In the genomic region with DNA sequence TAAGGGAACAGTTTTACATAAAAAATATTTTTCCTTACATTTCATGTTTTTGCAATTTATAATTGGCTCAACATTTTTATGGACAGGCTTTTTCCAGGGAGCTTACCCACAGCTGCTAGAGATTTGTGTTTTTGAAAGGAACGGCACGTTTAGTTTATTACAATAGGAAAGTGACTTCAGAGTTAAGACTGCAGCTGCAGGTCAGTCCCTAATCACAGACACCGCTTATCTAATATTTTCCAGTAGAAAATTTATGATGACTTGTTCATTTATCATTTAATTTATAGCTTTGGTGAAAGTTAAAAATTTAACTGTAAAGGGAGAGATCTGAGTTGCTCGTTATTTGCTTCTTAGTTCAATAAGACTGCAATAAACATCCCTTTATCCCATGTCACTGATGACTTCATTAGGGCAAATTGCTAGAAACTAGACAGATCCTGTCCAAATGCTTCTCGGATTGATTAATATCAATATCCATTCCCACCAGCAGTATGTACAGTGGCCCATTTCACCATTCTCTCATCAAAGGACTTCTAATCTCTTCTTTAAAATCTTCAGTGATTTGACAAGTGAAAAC, we compare ENCODE assay signal across 2 cellular contexts.
TF ChIP-seq lines count a peak whose summit lies in the region.

No MANE protein-coding gene starts in this region.

TF ChIP-seq in SK-N-SH, 30 proteins besides CTCF, POLR2A, EP300 and RAD21 (continued from another document):
- TF ChIP-seq, protein P1, sequence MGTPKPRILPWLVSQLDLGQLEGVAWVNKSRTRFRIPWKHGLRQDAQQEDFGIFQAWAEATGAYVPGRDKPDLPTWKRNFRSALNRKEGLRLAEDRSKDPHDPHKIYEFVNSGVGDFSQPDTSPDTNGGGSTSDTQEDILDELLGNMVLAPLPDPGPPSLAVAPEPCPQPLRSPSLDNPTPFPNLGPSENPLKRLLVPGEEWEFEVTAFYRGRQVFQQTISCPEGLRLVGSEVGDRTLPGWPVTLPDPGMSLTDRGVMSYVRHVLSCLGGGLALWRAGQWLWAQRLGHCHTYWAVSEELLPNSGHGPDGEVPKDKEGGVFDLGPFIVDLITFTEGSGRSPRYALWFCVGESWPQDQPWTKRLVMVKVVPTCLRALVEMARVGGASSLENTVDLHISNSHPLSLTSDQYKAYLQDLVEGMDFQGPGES (IDR thresholded peaks at IDR 0.05; ENCODE audit: low read depth, low read length), result no peak
- TF ChIP-seq RXRA (IDR thresholded peaks at IDR 0.05; ENCODE audit: borderline replicate concordance, low read depth), result no peak
- TF ChIP-seq NFIC (IDR thresholded peaks at IDR 0.05; ENCODE audit: borderline replicate concordance), result no peak
- no peak for TF ChIP-seq TAF1 (IDR thresholded peaks at IDR 0.05; ENCODE audit: borderline replicate concordance, low read depth, low read length)
- TF ChIP-seq JUND (IDR thresholded peaks at IDR 0.05), result no peak
- no peak for TF ChIP-seq FOSL2 (IDR thresholded peaks at IDR 0.05; ENCODE audit: borderline replicate concordance, low read depth)
- no peak for TF ChIP-seq ELF1 (IDR thresholded peaks at IDR 0.05)
- TF ChIP-seq SIN3A (IDR thresholded peaks at IDR 0.05; ENCODE audit: borderline replicate concordance, low read depth, low read length), result no peak
- TF ChIP-seq, protein P2, sequence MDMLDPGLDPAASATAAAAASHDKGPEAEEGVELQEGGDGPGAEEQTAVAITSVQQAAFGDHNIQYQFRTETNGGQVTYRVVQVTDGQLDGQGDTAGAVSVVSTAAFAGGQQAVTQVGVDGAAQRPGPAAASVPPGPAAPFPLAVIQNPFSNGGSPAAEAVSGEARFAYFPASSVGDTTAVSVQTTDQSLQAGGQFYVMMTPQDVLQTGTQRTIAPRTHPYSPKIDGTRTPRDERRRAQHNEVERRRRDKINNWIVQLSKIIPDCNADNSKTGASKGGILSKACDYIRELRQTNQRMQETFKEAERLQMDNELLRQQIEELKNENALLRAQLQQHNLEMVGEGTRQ (IDR thresholded peaks at IDR 0.05; ENCODE audit: borderline replicate concordance, low read depth, low read length), result no peak
- no peak for TF ChIP-seq TEAD4 (IDR thresholded peaks at IDR 0.05; ENCODE audit: borderline replicate concordance, insufficient read depth)
- TF ChIP-seq POLR2AphosphoS5 (IDR thresholded peaks at IDR 0.05; ENCODE audit: low read depth, low read length), result no peak

TF ChIP-seq in SK-N-SH treated with all-trans-retinoic acid at 6 μM for 48 hours, 23 proteins besides CTCF, POLR2A, EP300 and RAD21 (continued from another document):
- TF ChIP-seq GLIS3 (CRISPR knock-in tag; IDR thresholded peaks at IDR 0.05), result no peak
- TF ChIP-seq, protein P3, sequence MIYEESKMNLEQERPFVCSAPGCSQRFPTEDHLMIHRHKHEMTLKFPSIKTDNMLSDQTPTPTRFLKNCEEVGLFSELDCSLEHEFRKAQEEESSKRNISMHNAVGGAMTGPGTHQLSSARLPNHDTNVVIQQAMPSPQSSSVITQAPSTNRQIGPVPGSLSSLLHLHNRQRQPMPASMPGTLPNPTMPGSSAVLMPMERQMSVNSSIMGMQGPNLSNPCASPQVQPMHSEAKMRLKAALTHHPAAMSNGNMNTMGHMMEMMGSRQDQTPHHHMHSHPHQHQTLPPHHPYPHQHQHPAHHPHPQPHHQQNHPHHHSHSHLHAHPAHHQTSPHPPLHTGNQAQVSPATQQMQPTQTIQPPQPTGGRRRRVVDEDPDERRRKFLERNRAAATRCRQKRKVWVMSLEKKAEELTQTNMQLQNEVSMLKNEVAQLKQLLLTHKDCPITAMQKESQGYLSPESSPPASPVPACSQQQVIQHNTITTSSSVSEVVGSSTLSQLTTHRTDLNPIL (CRISPR knock-in tag; IDR thresholded peaks at IDR 0.05; ENCODE audit: low read depth), result no peak
- no peak for TF ChIP-seq CSDC2 (CRISPR knock-in tag; IDR thresholded peaks at IDR 0.05)
- no peak for TF ChIP-seq ISL1 (CRISPR knock-in tag; IDR thresholded peaks at IDR 0.05)
